Comparison of ENCODE assay signal across 10 cellular contexts in the genomic region with DNA sequence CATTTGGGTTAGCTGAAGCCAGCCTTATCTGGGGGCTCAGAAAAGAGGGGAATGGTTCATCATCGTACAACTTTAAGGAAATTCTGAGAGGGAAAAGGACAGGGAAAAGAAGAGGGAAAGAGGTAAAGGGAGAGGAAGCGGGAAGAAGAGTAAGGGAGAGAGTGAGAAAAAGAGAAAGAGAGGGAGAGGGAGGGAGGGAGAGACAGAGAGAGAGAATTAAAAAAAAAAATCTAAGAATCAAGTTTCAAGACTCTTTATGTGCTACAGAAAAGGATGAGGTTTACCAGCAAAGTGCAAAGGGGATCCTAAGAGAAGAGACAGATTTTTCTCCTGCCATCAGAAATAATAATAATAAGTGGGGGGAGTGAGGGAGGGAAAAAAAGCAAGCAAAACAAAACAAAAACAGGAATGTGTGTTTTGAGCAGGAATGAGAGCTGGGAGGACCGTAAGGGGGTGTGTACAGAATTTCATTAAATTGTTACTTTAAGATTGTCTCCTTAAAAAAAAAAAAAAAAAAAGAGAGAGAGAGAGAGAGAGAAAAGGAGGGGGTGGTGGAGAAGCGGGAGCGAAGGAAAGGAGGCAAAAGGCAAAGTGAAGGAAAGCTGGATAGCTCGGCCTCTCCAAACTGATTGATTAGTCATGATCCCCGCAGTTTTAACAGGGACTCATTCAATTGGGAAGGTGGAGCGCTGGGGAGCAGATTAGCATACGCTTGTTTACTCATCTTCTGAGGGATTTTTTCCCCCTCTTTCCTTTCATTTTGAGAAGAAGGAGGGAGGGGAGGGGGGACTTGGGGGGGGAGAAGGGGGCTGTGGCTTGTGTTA. TPM values are rescaled to one million over a fixed set of nuclear protein-coding genes. Genes with fewer than 3 reads are reported as not detected.
DNase-seq lines count a peak whose midpoint lies in the region; ATAC-seq and TF ChIP-seq lines count a peak whose summit lies in the region.
"Had no signal": no experiment of that assay in that cellular context is flagged by ENCODE, and none has a peak within 500 bp of the region (broad histone marks: within the 10 kb centered on the region; RNA-seq: fewer than 3 reads in every experiment).

No MANE protein-coding gene starts in this region.

- H3K4me1 ChIP-seq in adipocyte (ENCODE audit: control insufficient read depth, insufficient read depth, low read length), result peaks cover 33% of the 10 kb centered on the region
- H3K4me1 ChIP-seq in iPS-15b (ENCODE audit: control insufficient read depth, insufficient read depth, low read length), result peaks cover 18% of the 10 kb centered on the region

- H3K27me3 Mint-ChIP-seq in HFFc6 (ENCODE audit: insufficient read depth), result peaks cover 6% of the 10 kb centered on the region
- peaks cover 74% of the 10 kb centered on the region for H3K27me3 Mint-ChIP-seq in stimulated activated memory B cell treated with anti-CD40 and anti-IgM and Interleukin-4, amounts not matched to agents 10 μg/mL and 1 μg/mL and 100 μg/mL, for 72 hours

- H3K36me3 Mint-ChIP-seq in HFFc6 (ENCODE audit: low read depth), result no peaks in the 10 kb centered on the region
- no peaks in the 10 kb centered on the region for H3K36me3 Mint-ChIP-seq in stimulated activated memory B cell treated with anti-CD40 and anti-IgM and Interleukin-4, amounts not matched to agents 10 μg/mL and 1 μg/mL and 100 μg/mL, for 72 hours

- H3K4me3 Mint-ChIP-seq in HFFc6, result peak overlapping the region; percentile 89
- peak overlapping the region; percentile 22 for H3K4me3 Mint-ChIP-seq in stimulated activated memory B cell treated with anti-CD40 and anti-IgM and Interleukin-4, amounts not matched to agents 10 μg/mL and 1 μg/mL and 100 μg/mL, for 72 hours
- H3K4me3 Mint-ChIP-seq: activated naive CD4-positive, alpha-beta T cell treated with anti-CD3 and anti-CD28 coated beads for 36 hours had no signal

- H3K9ac ChIP-seq in adipocyte (ENCODE audit: low read length), result peak overlapping the region; percentile 93
- H3K9ac ChIP-seq in iPS-15b (ENCODE audit: low read depth, low read length), result no peak overlapping the region

- H3K9me3 ChIP-seq in adipocyte (ENCODE audit: control insufficient read depth, low read length) (no peaks in the 10 kb centered on the region), iPS-15b (ENCODE audit: control insufficient read depth, insufficient read depth, low read length) (no peaks in the 10 kb centered on the region)

- peak overlapping the region; percentile 89 for H3K27ac Mint-ChIP-seq in HFFc6
- H3K27ac Mint-ChIP-seq in stimulated activated memory B cell treated with anti-CD40 and anti-IgM and Interleukin-4, amounts not matched to agents 10 μg/mL and 1 μg/mL and 100 μg/mL, for 72 hours, result no peak overlapping the region
- H3K27ac Mint-ChIP-seq: activated naive CD4-positive, alpha-beta T cell treated with anti-CD3 and anti-CD28 coated beads for 36 hours had no signal

- H3K27me3 ChIP-seq in adipocyte (replicated peaks; ENCODE audit: control insufficient read depth, insufficient read depth, low read length) (no peaks in the 10 kb centered on the region), iPS-15b (ENCODE audit: control insufficient read depth, insufficient read depth, low read length) (peaks cover 49% of the 10 kb centered on the region)

- peak; percentile 56 for DNase-seq in HFFc6
- DNase-seq in adipocyte (ENCODE audit: low read depth), result peak; percentile 92
- DNase-seq in NCI-H128 (lab: John Stamatoyannopoulos, UW; ENCODE audit: unreplicated experiment), result no peak
- DNase-seq: activated naive CD4-positive, alpha-beta T cell treated with anti-CD3 and anti-CD28 coated beads for 36 hours had no signal

- no peaks in the 10 kb centered on the region for H3K9me3 Mint-ChIP-seq in HFFc6
- H3K9me3 Mint-ChIP-seq in stimulated activated memory B cell treated with anti-CD40 and anti-IgM and Interleukin-4, amounts not matched to agents 10 μg/mL and 1 μg/mL and 100 μg/mL, for 72 hours, result peaks cover 3% of the 10 kb centered on the region
- H3K9me3 Mint-ChIP-seq: activated naive CD4-positive, alpha-beta T cell treated with anti-CD3 and anti-CD28 coated beads for 36 hours had no signal

- ATAC-seq in stimulated activated memory B cell treated with anti-CD40 and anti-IgM and Interleukin-4, amounts not matched to agents 10 μg/mL and 1 μg/mL and 100 μg/mL, for 72 hours, result no peak
- ATAC-seq in HG03354 (IDR thresholded peaks at IDR 0.05; ENCODE audit: poor library complexity, severe bottlenecking, unreplicated experiment) (no peak), HG02840 (IDR thresholded peaks at IDR 0.05; ENCODE audit: low FRiP score, unreplicated experiment) (no peak), GM19395 (IDR thresholded peaks at IDR 0.05; ENCODE audit: unreplicated experiment) (no peak)

- H3K4me1 Mint-ChIP-seq in HFFc6 (ENCODE audit: low read depth), result peaks cover 81% of the 10 kb centered on the region
- H3K4me1 Mint-ChIP-seq in stimulated activated memory B cell treated with anti-CD40 and anti-IgM and Interleukin-4, amounts not matched to agents 10 μg/mL and 1 μg/mL and 100 μg/mL, for 72 hours, result peaks cover 21% of the 10 kb centered on the region

- no peak for TF ChIP-seq CTCF in HFFc6 (IDR thresholded peaks at IDR 0.05)

- H3K36me3 ChIP-seq in adipocyte (ENCODE audit: control insufficient read depth, insufficient read depth, low read length, severe bottlenecking) (no peaks in the 10 kb centered on the region), iPS-15b (ENCODE audit: control insufficient read depth, insufficient read depth, low read length) (no peaks in the 10 kb centered on the region)

- H3K4me3 ChIP-seq in adipocyte (ENCODE audit: low read length) (peak overlapping the region; percentile 83), iPS-15b (ENCODE audit: low read depth, low read length) (peak overlapping the region; percentile 43)
- H3K4me3 ChIP-seq: lung had no signal

RNA-seq across cellular contexts. Expression of a gene that starts 0.4 kb away (rescaled TPM):
- total RNA-seq in HFFc6 (2021; fragmentation: NEBNext Ultra II Directional; extraction: Animal tissue kit (Norgen Biotek cat#: 25700)), result 10 to 100 TPM in 5 of 6 experiments, 1 to 10 TPM in 1; 8.2 to 13.2 (median 12.3) TPM
- total RNA-seq: activated naive CD4-positive, alpha-beta T cell treated with anti-CD3 and anti-CD28 coated beads for 36 hours had no signal
